Comparison of ENCODE assay signal across 25 cellular contexts in genomic region chr11:28245131-28245530, GRCh38.
"Had no signal": no experiment of that assay in that cellular context is flagged by ENCODE, and none has a peak within 500 bp of the region (broad histone marks: within the 10 kb centered on the region; RNA-seq: fewer than 3 reads in every experiment).

No MANE protein-coding gene starts in this region.

- H3K4me3 Mint-ChIP-seq: activated CD4-positive, alpha-beta T cell treated with anti-CD3 and anti-CD28 coated beads, Interleukin-2, amount 10 ng/mL, durations not matched to agents 7 days and 5 days; activated CD8-positive, alpha-beta memory T cell treated with anti-CD3 and anti-CD28 coated beads, Interleukin-2, amount 10 ng/mL, durations not matched to agents 7 days and 5 days; activated CD8-positive, alpha-beta T cell treated with anti-CD3 and anti-CD28 coated beads for 36 hours; activated naive CD4-positive, alpha-beta T cell treated with anti-CD3 and anti-CD28 coated beads, Interleukin-2, amount 10 ng/mL, durations not matched to agents 7 days and 5 days; central memory CD8-positive, alpha-beta T cell; memory B cell; naive B cell; neural crest cell had no signal

- H3K27me3 ChIP-seq: breast epithelium, esophagus muscularis mucosa, heart right ventricle, upper lobe of left lung had no signal

- H3K9me3 Mint-ChIP-seq: central memory CD8-positive, alpha-beta T cell had no signal

- DNase-seq: activated CD4-positive, alpha-beta T cell treated with anti-CD3 and anti-CD28 coated beads, Interleukin-2, amount 10 ng/mL, durations not matched to agents 7 days and 5 days; activated CD8-positive, alpha-beta memory T cell treated with anti-CD3 and anti-CD28 coated beads, Interleukin-2, amount 10 ng/mL, durations not matched to agents 7 days and 5 days; activated CD8-positive, alpha-beta T cell treated with anti-CD3 and anti-CD28 coated beads for 36 hours; activated effector memory CD4-positive, alpha-beta T cell treated with anti-CD3 and anti-CD28 coated beads, Interleukin-2, amount 50 U/mL, for 16 hours; activated naive CD4-positive, alpha-beta T cell treated with anti-CD3 and anti-CD28 coated beads, Interleukin-2, amount 10 ng/mL, durations not matched to agents 7 days and 5 days; activated T-cell treated with anti-CD3 and anti-CD28 coated beads for 4 hours; heart right ventricle; left colon; mucosa of descending colon; naive B cell; posterior cingulate gyrus; stimulated activated CD4-positive, alpha-beta T cell treated with anti-CD3 and anti-CD28 coated beads, Interleukin-4, amount 100 ng/mL, for 1 hour; stimulated activated naive CD4-positive, alpha-beta T cell; upper lobe of left lung had no signal

- H3K27ac ChIP-seq: breast epithelium, coronary artery, esophagus muscularis mucosa, heart right ventricle, thoracic aorta, upper lobe of left lung, VCaP had no signal

- H3K4me1 Mint-ChIP-seq: activated CD4-positive, alpha-beta T cell treated with anti-CD3 and anti-CD28 coated beads, Interleukin-2, amount 10 ng/mL, durations not matched to agents 7 days and 5 days; activated CD8-positive, alpha-beta memory T cell treated with anti-CD3 and anti-CD28 coated beads, Interleukin-2, amount 10 ng/mL, durations not matched to agents 7 days and 5 days; activated naive CD4-positive, alpha-beta T cell treated with anti-CD3 and anti-CD28 coated beads, Interleukin-2, amount 10 ng/mL, durations not matched to agents 7 days and 5 days; central memory CD8-positive, alpha-beta T cell; neural crest cell had no signal

- H3K9me3 ChIP-seq: breast epithelium, esophagus muscularis mucosa, mucosa of descending colon, thoracic aorta, upper lobe of left lung had no signal

- FAIRE-seq: keratinocyte had no signal

- H3K36me3 ChIP-seq: breast epithelium, esophagus muscularis mucosa, heart right ventricle, thoracic aorta, upper lobe of left lung had no signal

- H3K4me1 ChIP-seq: breast epithelium, upper lobe of left lung had no signal

- H3K27ac Mint-ChIP-seq: activated CD4-positive, alpha-beta T cell treated with anti-CD3 and anti-CD28 coated beads, Interleukin-2, amount 10 ng/mL, durations not matched to agents 7 days and 5 days; activated CD8-positive, alpha-beta memory T cell treated with anti-CD3 and anti-CD28 coated beads, Interleukin-2, amount 10 ng/mL, durations not matched to agents 7 days and 5 days; activated CD8-positive, alpha-beta T cell treated with anti-CD3 and anti-CD28 coated beads for 36 hours; activated naive CD4-positive, alpha-beta T cell treated with anti-CD3 and anti-CD28 coated beads, Interleukin-2, amount 10 ng/mL, durations not matched to agents 7 days and 5 days; memory B cell had no signal

- H3K4me3 ChIP-seq: breast epithelium, coronary artery, esophagus muscularis mucosa, heart right ventricle, mucosa of descending colon, thoracic aorta, upper lobe of left lung had no signal

- H3K27me3 Mint-ChIP-seq: activated CD4-positive, alpha-beta T cell treated with anti-CD3 and anti-CD28 coated beads, Interleukin-2, amount 10 ng/mL, durations not matched to agents 7 days and 5 days; activated CD8-positive, alpha-beta memory T cell treated with anti-CD3 and anti-CD28 coated beads, Interleukin-2, amount 10 ng/mL, durations not matched to agents 7 days and 5 days; activated CD8-positive, alpha-beta T cell treated with anti-CD3 and anti-CD28 coated beads for 36 hours; activated naive CD4-positive, alpha-beta T cell treated with anti-CD3 and anti-CD28 coated beads, Interleukin-2, amount 10 ng/mL, durations not matched to agents 7 days and 5 days; central memory CD8-positive, alpha-beta T cell; memory B cell; naive B cell had no signal

- ATAC-seq: activated CD4-positive, CD25-positive, alpha-beta regulatory T cell treated with anti-CD3 and anti-CD28 coated beads, Interleukin-2, amount 50 U/mL, for 24 hours; activated CD8-positive, alpha-beta memory T cell treated with anti-CD3 and anti-CD28 coated beads, Interleukin-2, amount 10 ng/mL, durations not matched to agents 7 days and 5 days; activated CD8-positive, alpha-beta T cell treated with anti-CD3 and anti-CD28 coated beads for 36 hours; heart right ventricle; left colon; mucosa of descending colon; sciatic nerve had no signal
